In genomic region chr2:27737676-27738348, GRCh38 we compare ENCODE assay signal across 12 cellular contexts. TPM values are rescaled to one million over a fixed set of nuclear protein-coding genes. Genes with fewer than 3 reads are reported as not detected.
DNase-seq lines count a peak whose midpoint lies in the region; ATAC-seq and TF ChIP-seq lines count a peak whose summit lies in the region.
"Had no signal": no experiment of that assay in that cellular context is flagged by ENCODE, and none has a peak within 500 bp of the region (broad histone marks: within the 10 kb centered on the region; RNA-seq: fewer than 3 reads in every experiment).

No MANE protein-coding gene starts in this region.

- H2BK5ac ChIP-seq in neuronal stem cell (ENCODE audit: low read length): no peak overlapping the region

- no peak for TF ChIP-seq EP300 in esophagus muscularis mucosa (IDR thresholded peaks at IDR 0.05)

- H3K4me3 ChIP-seq in AG10803 (ENCODE audit: low read length) (no peak overlapping the region), esophagus muscularis mucosa (no peak overlapping the region), neuronal stem cell (ENCODE audit: low read length in 2 of 2) (no peak overlapping the region)

- peaks cover 27 to 39% (median 33%) of the 10 kb centered on the region in 4 donors for H3K4me1 ChIP-seq in esophagus muscularis mucosa
- H3K4me1 ChIP-seq in neuronal stem cell (ENCODE audit: control insufficient read depth in 2 of 2, insufficient read depth in 1 of 2, low read depth in 1 of 2, low read length in 2 of 2): peaks cover 4 to 9% of the 10 kb centered on the region in 2 donors

- peaks cover 0 to 17% of the 10 kb centered on the region in 2 donors for H3K27me3 Mint-ChIP-seq in effector memory CD8-positive, alpha-beta T cell

- peaks cover 0 to 7% of the 10 kb centered on the region in 2 donors for H3K4me1 Mint-ChIP-seq in effector memory CD8-positive, alpha-beta T cell (ENCODE audit: low read depth in 2 of 2)

- peak overlapping the region; percentile 82 to 85 (median 84) for H3K27ac ChIP-seq in esophagus muscularis mucosa (replicated peaks in 1 of 4)
- no peak overlapping the region for H3K27ac ChIP-seq in neuronal stem cell (replicated peaks; ENCODE audit: low read length)

- H3K23ac ChIP-seq in neuronal stem cell (ENCODE audit: low read depth, low read length, poor library complexity): no peak overlapping the region

- H2BK15ac ChIP-seq in neuronal stem cell (ENCODE audit: low read length): no peak overlapping the region

- H3K27ac Mint-ChIP-seq in effector memory CD8-positive, alpha-beta T cell: no peak overlapping the region
- H3K27ac Mint-ChIP-seq: T-helper 1 cell treated with Interleukin-12 subunit alpha and Interleukin-12 subunit beta and Interleukin-4 antibody, amounts not matched to agents 30 μg/mL and 1 μg/mL, for 36 hours had no signal

- H3K4me2 ChIP-seq in neuronal stem cell (ENCODE audit: insufficient read depth, low read length, poor library complexity, severe bottlenecking): no peak overlapping the region

- H3K36me3 ChIP-seq in esophagus muscularis mucosa (no peaks in the 10 kb centered on the region), neuronal stem cell (replicated peaks in 1 of 2; ENCODE audit: control insufficient read depth in 2 of 2, insufficient read depth in 2 of 2, low read length in 2 of 2) (peaks cover 0 to 2% of the 10 kb centered on the region in 2 donors)

- no peak overlapping the region for H2BK12ac ChIP-seq in neuronal stem cell (ENCODE audit: low read length)

- 74% methylated on average over 6 of the region's 7 CpGs for WGBS in esophagus muscularis mucosa
- WGBS in neuronal stem cell (ENCODE audit: extremely low coverage in 2 of 2, insufficient read length in 2 of 2, insufficient replicate concordance in 1 of 2), 2 donors: no CpG with 5 or more reads among the region's 7 CpGs

- H3K9me3 Mint-ChIP-seq in effector memory CD8-positive, alpha-beta T cell: no peaks in the 10 kb centered on the region
- H3K9me3 Mint-ChIP-seq: T-helper 1 cell treated with Interleukin-12 subunit alpha and Interleukin-12 subunit beta and Interleukin-4 antibody, amounts not matched to agents 30 μg/mL and 1 μg/mL, for 36 hours had no signal

- DNase-seq in AG10803 (ENCODE audit: low read depth) (peak; percentile 76), OCI-M1 (lab: John Stamatoyannopoulos, UW) (peak; percentile 8), esophagus muscularis mucosa (ENCODE audit: extremely low spot score) (no peak), neuronal stem cell (ENCODE audit: low spot score) (no peak), RPMI8226 (no peak), cortex of kidney (lab: John Stamatoyannopoulos, UW) (no peak)
- no peak for DNase-seq in effector memory CD8-positive, alpha-beta T cell
- DNase-seq: DMS79, NCI-H1436 had no signal

- ATAC-seq in effector memory CD8-positive, alpha-beta T cell (replicated peaks): no peak
- no peak for ATAC-seq in HG02973 (IDR thresholded peaks at IDR 0.05; ENCODE audit: unreplicated experiment)
- ATAC-seq: sciatic nerve had no signal

- no peak overlapping the region for H3K4ac ChIP-seq in neuronal stem cell (ENCODE audit: low read length)

- H2AFZ ChIP-seq in neuronal stem cell (ENCODE audit: low read length): no peak overlapping the region

- H3K27me3 ChIP-seq in esophagus muscularis mucosa (no peaks in the 10 kb centered on the region), neuronal stem cell (ENCODE audit: control insufficient read depth in 3 of 3, insufficient read depth in 3 of 3, low read depth in 1 of 3, low read length in 3 of 3) (peaks cover 0 to 29% (median 0%) of the 10 kb centered on the region in 3 experiments)

- H3K4me3 Mint-ChIP-seq in effector memory CD8-positive, alpha-beta T cell: no peak overlapping the region
- H3K4me3 Mint-ChIP-seq: T-helper 1 cell treated with Interleukin-12 subunit alpha and Interleukin-12 subunit beta and Interleukin-4 antibody, amounts not matched to agents 30 μg/mL and 1 μg/mL, for 36 hours had no signal

- no peak overlapping the region for H4K8ac ChIP-seq in neuronal stem cell (ENCODE audit: low read depth, low read length)

- no peak overlapping the region for H3K18ac ChIP-seq in neuronal stem cell (ENCODE audit: low read length)

- H3K9me3 ChIP-seq in esophagus muscularis mucosa (no peaks in the 10 kb centered on the region), neuronal stem cell (replicated peaks in 1 of 2; ENCODE audit: control insufficient read depth in 2 of 2, insufficient read depth in 1 of 2, low read depth in 1 of 2, low read length in 2 of 2) (no peaks in the 10 kb centered on the region)

- no peaks in the 10 kb centered on the region for H3K79me1 ChIP-seq in neuronal stem cell (ENCODE audit: low read depth, low read length)

- H3K14ac ChIP-seq in neuronal stem cell (ENCODE audit: low read length): no peak overlapping the region

- TF ChIP-seq POLR2A in esophagus muscularis mucosa (IDR thresholded peaks at IDR 0.05; ENCODE audit: low read depth): no peak

- H3K9ac ChIP-seq in neuronal stem cell (ENCODE audit: low read depth, low read length, poor library complexity): no peak overlapping the region

- TF ChIP-seq CTCF in AG10803 (conservative IDR thresholded peaks at IDR 0.05; ENCODE audit: low read length): no peak; the same call in 1 of the 2 replicates
- no peak for TF ChIP-seq CTCF in esophagus muscularis mucosa (IDR thresholded peaks at IDR 0.05)

- no peak overlapping the region for H4K91ac ChIP-seq in neuronal stem cell (ENCODE audit: low read depth, low read length, poor library complexity)

- peak overlapping the region; percentile 10 for H2BK120ac ChIP-seq in neuronal stem cell (ENCODE audit: low read depth, low read length)

- peaks cover 6% of the 10 kb centered on the region for H3K36me3 Mint-ChIP-seq in effector memory CD8-positive, alpha-beta T cell (ENCODE audit: insufficient read depth)

- no peak overlapping the region for H2AK5ac ChIP-seq in neuronal stem cell (ENCODE audit: low read depth, low read length)

- intact Hi-C loops in esophagus muscularis mucosa (cut with DNase I): no loop called here

RNA-seq across cellular contexts. Expression of gene MRPL33, which starts 33.7 kb away (rescaled TPM):
- total RNA-seq in esophagus muscularis mucosa: 100 to 1,000 TPM; 283 to 500 (median 345) TPM
- 419 TPM for polyA plus RNA-seq in neuronal stem cell (2013, experiment 1 of 2)
- polyA plus RNA-seq in neuronal stem cell (2013, experiment 2 of 2): 412 TPM

Comparison
In these comparisons a context has a peak if more than half of its experiments do, and no peak if none do; other contexts are left out.
1. DNase-seq: peak in AG10803 (single experiment) and OCI-M1 (single experiment); none in esophagus muscularis mucosa (single experiment), neuronal stem cell (single experiment), RPMI8226 (single experiment), effector memory CD8-positive, alpha-beta T cell (0 of 3) and cortex of kidney (single experiment).